ENCODE assay signal across 1 cellular context in genomic region chr1:181595234-181595633, GRCh38.
A peak's percentile ranks its signal among the peaks of the same experiment; 100 is the strongest.
TF ChIP-seq lines count a peak whose summit lies in the region.

No MANE protein-coding gene starts in this region.

TF ChIP-seq in HepG2, 621 proteins besides CTCF, POLR2A, EP300 and RAD21:
- TF ChIP-seq MNT (IDR thresholded peaks at IDR 0.05) (peak; percentile 55), SETDB1 (CRISPR knock-in tag; IDR thresholded peaks at IDR 0.05; ENCODE audit: borderline replicate concordance) (no peak)
TF ChIP-seq in HepG2: peak in this region for 1.
